Comparison of ENCODE assay signal across 25 cellular contexts in genomic region chr15:48471073-48471472, GRCh38.
DNase-seq lines count a peak whose midpoint lies in the region; ATAC-seq, FAIRE-seq and TF ChIP-seq lines count a peak whose summit lies in the region.
"Had no signal": no experiment of that assay in that cellular context is flagged by ENCODE, and none has a peak within 500 bp of the region (broad histone marks: within the 10 kb centered on the region; RNA-seq: fewer than 3 reads in every experiment).

No MANE protein-coding gene starts in this region.

- H3K9me3 ChIP-seq in Karpas-422 (ENCODE audit: low read length) (no peaks in the 10 kb centered on the region), esophagus squamous epithelium (no peaks in the 10 kb centered on the region)
- H3K9me3 ChIP-seq: MG63 had no signal

- H3K27ac ChIP-seq in Karpas-422 (ENCODE audit: low read length) (no peak overlapping the region), esophagus squamous epithelium (peak overlapping the region in 3 of 4 donors; percentile 7 to 54 (median 41))
- H3K27ac ChIP-seq: C4-2B, PC-9 had no signal

- no peaks in the 10 kb centered on the region for H3K79me2 ChIP-seq in Karpas-422 (ENCODE audit: low read length)

- H3K9ac ChIP-seq in Karpas-422 (ENCODE audit: low read length) = no peak overlapping the region

- no peak overlapping the region for H3K4me2 ChIP-seq in Karpas-422 (ENCODE audit: low read depth, low read length, poor library complexity, severe bottlenecking)
- H3K4me2 ChIP-seq: PC-9 had no signal

- TF ChIP-seq POLR2A in esophagus squamous epithelium (IDR thresholded peaks at IDR 0.05) = no peak

- TF ChIP-seq CTCF in esophagus squamous epithelium (IDR thresholded peaks at IDR 0.05) = no peak

- H3K4me3 ChIP-seq in Karpas-422 (ENCODE audit: low read length) (no peak overlapping the region), esophagus squamous epithelium (no peak overlapping the region)
- H3K4me3 ChIP-seq: GM12878, K562, MG63, PC-9 had no signal

- no peaks in the 10 kb centered on the region for H4K20me1 ChIP-seq in Karpas-422 (ENCODE audit: insufficient read depth, low read depth, low read length)

- no peak overlapping the region for H2AFZ ChIP-seq in Karpas-422 (ENCODE audit: low read length)
- H2AFZ ChIP-seq: PC-9 had no signal

- H3K9me2 ChIP-seq in Karpas-422 (replicated peaks; ENCODE audit: insufficient read depth, low read length) = no peaks in the 10 kb centered on the region

- FAIRE-seq in RCC 7860 (lab: Jason Lieb, UNC) = no peak
- FAIRE-seq: GM12878, HepG2, K562 had no signal

- H3K36me3 ChIP-seq in Karpas-422 (ENCODE audit: insufficient read depth, low read length) (no peaks in the 10 kb centered on the region), esophagus squamous epithelium (peaks cover 0 to 63% (median 0%) of the 10 kb centered on the region in 3 donors)

- intact Hi-C loops in esophagus squamous epithelium (cut with DNase I) = no loop called here

- H3K4me1 ChIP-seq in Karpas-422 (ENCODE audit: low read length) (peaks cover 7% of the 10 kb centered on the region), esophagus squamous epithelium (peaks cover 4 to 26% (median 6%) of the 10 kb centered on the region in 3 donors)

- ATAC-seq in GM18861 (IDR thresholded peaks at IDR 0.05; ENCODE audit: unreplicated experiment) (no peak), HG03469 (IDR thresholded peaks at IDR 0.05; ENCODE audit: unreplicated experiment) (no peak)
- ATAC-seq: GM12878, HepG2, K562 had no signal

- DNase-seq in Karpas-422 = peak; percentile 26
- no peak for DNase-seq in esophagus squamous epithelium (lab: John Stamatoyannopoulos, UW)
- DNase-seq in myocyte (ENCODE audit: low read depth) = peak; percentile 77
- DNase-seq in RCC 7860 (ENCODE audit: low spot score) = no peak
- DNase-seq in CD1c-positive myeloid dendritic cell (ENCODE audit: extremely low spot score) = no peak
- DNase-seq: CD8-positive, alpha-beta memory T cell; DMS 273 treated with DMSO at 0.1 percent for 48 hours; DMS79; EL; GDM1; MG63; NCI-H1105 treated with DMSO at 0.1 percent for 48 hours; NCI-H146; NCI-H1930; NCI-H2107; NCI-H526 treated with DMSO at 0.1 percent for 48 hours; PC-9; RPMI8226; SHP77 treated with DMSO at 0.1 percent for 48 hours had no signal

- 78 to 85% methylated on average over 5 of the region's 5 CpGs for WGBS in esophagus squamous epithelium, 2 donors

- H3K27me3 ChIP-seq in Karpas-422 (ENCODE audit: low read length) = no peaks in the 10 kb centered on the region
- no peaks in the 10 kb centered on the region for H3K27me3 ChIP-seq in esophagus squamous epithelium
- H3K27me3 ChIP-seq: MG63 had no signal

Comparison
In these comparisons a context has a peak if more than half of its experiments do, and no peak if none do; other contexts are left out.
1. DNase-seq: peak in Karpas-422 (single experiment) and myocyte (single experiment); none in esophagus squamous epithelium (single experiment), RCC 7860 (single experiment) and CD1c-positive myeloid dendritic cell (single experiment).